Comparison of ENCODE assay signal across 1 cellular context in the genomic region with DNA sequence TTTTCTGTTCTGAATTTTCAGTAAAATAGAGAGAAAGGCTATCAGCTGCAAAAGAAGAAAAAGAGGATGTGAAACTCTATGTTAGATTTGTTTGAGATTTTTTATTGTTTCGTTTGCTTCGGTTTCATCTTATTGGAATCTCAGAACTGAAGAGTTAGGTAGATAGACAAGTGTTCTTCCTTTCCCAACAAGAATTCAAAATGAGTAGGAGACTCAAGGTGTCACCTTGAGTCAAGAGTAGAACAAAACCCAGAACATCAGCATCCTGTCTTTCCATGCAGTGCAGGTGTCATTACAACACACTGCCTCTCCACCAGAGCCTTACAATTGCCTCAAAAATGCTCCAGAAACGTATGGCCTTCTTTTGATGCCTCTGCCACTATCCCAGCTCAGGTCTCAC.
TF ChIP-seq lines count a peak whose summit lies in the region.

No MANE protein-coding gene starts in this region.

TF ChIP-seq in HepG2, 621 proteins besides CTCF, POLR2A, EP300 and RAD21:
- TF ChIP-seq BORCS8-MEF2B (CRISPR knock-in tag; IDR thresholded peaks at IDR 0.05) (no peak), IRF2 (CRISPR knock-in tag; IDR thresholded peaks at IDR 0.05) (no peak), MXI1 (IDR thresholded peaks at IDR 0.05; ENCODE audit: borderline replicate concordance, low read depth, low read length) (no peak), SPEN (CRISPR knock-in tag; IDR thresholded peaks at IDR 0.05; ENCODE audit: low read depth) (no peak), ZNF737 (CRISPR knock-in tag; IDR thresholded peaks at IDR 0.05; ENCODE audit: borderline replicate concordance) (no peak), TSC22D2 (CRISPR knock-in tag; IDR thresholded peaks at IDR 0.05; ENCODE audit: borderline replicate concordance) (no peak), ZNF20 (CRISPR knock-in tag; IDR thresholded peaks at IDR 0.05) (no peak)
- TF ChIP-seq, protein P1, sequence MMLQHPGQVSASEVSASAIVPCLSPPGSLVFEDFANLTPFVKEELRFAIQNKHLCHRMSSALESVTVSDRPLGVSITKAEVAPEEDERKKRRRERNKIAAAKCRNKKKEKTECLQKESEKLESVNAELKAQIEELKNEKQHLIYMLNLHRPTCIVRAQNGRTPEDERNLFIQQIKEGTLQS (CRISPR knock-in tag; IDR thresholded peaks at IDR 0.05), result no peak
- TF ChIP-seq, protein P2, sequence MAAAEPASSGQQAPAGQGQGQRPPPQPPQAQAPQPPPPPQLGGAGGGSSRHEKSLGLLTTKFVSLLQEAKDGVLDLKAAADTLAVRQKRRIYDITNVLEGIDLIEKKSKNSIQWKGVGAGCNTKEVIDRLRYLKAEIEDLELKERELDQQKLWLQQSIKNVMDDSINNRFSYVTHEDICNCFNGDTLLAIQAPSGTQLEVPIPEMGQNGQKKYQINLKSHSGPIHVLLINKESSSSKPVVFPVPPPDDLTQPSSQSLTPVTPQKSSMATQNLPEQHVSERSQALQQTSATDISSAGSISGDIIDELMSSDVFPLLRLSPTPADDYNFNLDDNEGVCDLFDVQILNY (CRISPR knock-in tag; conservative IDR thresholded peaks at IDR 0.05), result no peak
- TF ChIP-seq, protein P3, sequence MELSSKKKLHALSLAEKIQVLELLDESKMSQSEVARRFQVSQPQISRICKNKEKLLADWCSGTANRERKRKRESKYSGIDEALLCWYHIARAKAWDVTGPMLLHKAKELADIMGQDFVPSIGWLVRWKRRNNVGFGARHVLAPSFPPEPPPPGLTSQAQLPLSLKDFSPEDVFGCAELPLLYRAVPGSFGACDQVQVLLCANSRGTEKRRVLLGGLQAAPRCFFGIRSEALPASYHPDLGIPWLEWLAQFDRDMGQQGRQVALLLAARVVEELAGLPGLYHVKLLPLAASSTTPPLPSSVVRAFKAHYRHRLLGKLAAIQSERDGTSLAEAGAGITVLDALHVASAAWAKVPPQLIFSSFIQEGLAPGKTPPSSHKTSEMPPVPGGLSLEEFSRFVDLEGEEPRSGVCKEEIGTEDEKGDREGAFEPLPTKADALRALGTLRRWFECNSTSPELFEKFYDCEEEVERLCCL (CRISPR knock-in tag; IDR thresholded peaks at IDR 0.05; ENCODE audit: borderline replicate concordance), result no peak
TF ChIP-seq in HepG2: peak in this region for 0.
